8 cellular contexts compared by ENCODE assay signal in genomic region chr21:32392880-32393676, GRCh38. TPM values are rescaled to one million over a fixed set of nuclear protein-coding genes. Genes with fewer than 3 reads are reported as not detected.
A peak's percentile ranks its signal among the peaks of the same experiment; 100 is the strongest.
DNase-seq lines count a peak whose midpoint lies in the region; ATAC-seq and TF ChIP-seq lines count a peak whose summit lies in the region.

Gene URB1 (minus strand): TSS chr21:32393012. CDS start chr21:32392910, 102 bp downstream.

- H3K4me1 Mint-ChIP-seq in activated CD8-positive, alpha-beta T cell treated with anti-CD3 and anti-CD28 coated beads for 36 hours (ENCODE audit: low read depth): peaks cover 44% of the 10 kb centered on the region

- H3K9me3 Mint-ChIP-seq in activated CD8-positive, alpha-beta T cell treated with anti-CD3 and anti-CD28 coated beads for 36 hours: no peaks in the 10 kb centered on the region

- H3K9me3 ChIP-seq in lower lobe of right lung: no peaks in the 10 kb centered on the region

- H3K4me3 ChIP-seq in lower lobe of right lung: peak within 1 kb of the TSS; percentile 88

- peak; percentile 96 for ATAC-seq in GM19395 (IDR thresholded peaks at IDR 0.05; ENCODE audit: unreplicated experiment)
- peak; percentile 79 for ATAC-seq in HG03558 (IDR thresholded peaks at IDR 0.05; ENCODE audit: extremely low read depth, unreplicated experiment)
- ATAC-seq in activated CD8-positive, alpha-beta T cell treated with anti-CD3 and anti-CD28 coated beads for 36 hours: peak; percentile 99
- ATAC-seq in lower lobe of right lung: peak; percentile 99

- intact Hi-C loops in activated CD8-positive, alpha-beta T cell treated with anti-CD3 and anti-CD28 coated beads for 36 hours (cut with micrococcal nuclease): no loop called here
- intact Hi-C loops in lower lobe of right lung (cut with DNase I): no loop called here

- peak within 1 kb of the TSS; percentile 87 for H3K27ac ChIP-seq in lower lobe of right lung

- peaks cover 15% of the 10 kb centered on the region for H3K4me1 ChIP-seq in lower lobe of right lung

- H3K36me3 ChIP-seq in lower lobe of right lung: no peaks in the 10 kb centered on the region

- DNase-seq in CD1c-positive myeloid dendritic cell (ENCODE audit: extremely low spot score): peak; percentile 93
- DNase-seq in NCI-H82 treated with DMSO at 0.1 percent for 48 hours (lab: John Stamatoyannopoulos, UW; ENCODE audit: unreplicated experiment): peak; percentile 80
- peak; percentile 93 for DNase-seq in activated CD8-positive, alpha-beta T cell treated with anti-CD3 and anti-CD28 coated beads for 36 hours
- peak; percentile 91 for DNase-seq in ecto neural progenitor cell (ENCODE audit: low spot score)
- peak; percentile 95 for DNase-seq in lower lobe of right lung
- peak; percentile 90 to 96 (median 94) for DNase-seq in stimulated activated CD4-positive, alpha-beta T cell treated with anti-CD3 and anti-CD28 coated beads, TNF-alpha, amount 100 ng/mL, for 24 hours (ENCODE audit: low read depth in 3 of 3)

- peak within 1 kb of the TSS; percentile 86 for H3K4me3 Mint-ChIP-seq in activated CD8-positive, alpha-beta T cell treated with anti-CD3 and anti-CD28 coated beads for 36 hours

- H3K27ac Mint-ChIP-seq in activated CD8-positive, alpha-beta T cell treated with anti-CD3 and anti-CD28 coated beads for 36 hours: peak within 1 kb of the TSS; percentile 83

- H3K36me3 Mint-ChIP-seq in activated CD8-positive, alpha-beta T cell treated with anti-CD3 and anti-CD28 coated beads for 36 hours (ENCODE audit: low read depth): peaks cover 29% of the 10 kb centered on the region

- no peak for TF ChIP-seq CTCF in activated CD8-positive, alpha-beta T cell treated with anti-CD3 and anti-CD28 coated beads for 36 hours (IDR thresholded peaks at IDR 0.05)
- TF ChIP-seq CTCF in lower lobe of right lung (IDR thresholded peaks at IDR 0.05): no peak

- H3K27me3 Mint-ChIP-seq in activated CD8-positive, alpha-beta T cell treated with anti-CD3 and anti-CD28 coated beads for 36 hours: peaks cover 3% of the 10 kb centered on the region

- H3K27me3 ChIP-seq in lower lobe of right lung (ENCODE audit: low read depth): no peaks in the 10 kb centered on the region

- POLR2A ChIA-PET in activated CD8-positive, alpha-beta T cell treated with anti-CD3 and anti-CD28 coated beads for 36 hours (lab: Charles Lee): interaction anchor here (0.5 to 2.0 kb wide), 7 partner anchors 9 to 219 kb away, joined by 3 to 9 read pairs (median 5); partner anchors contain the start of gene CFAP298

- CTCF ChIA-PET in activated CD8-positive, alpha-beta T cell treated with anti-CD3 and anti-CD28 coated beads for 36 hours (lab: Charles Lee): interaction anchor here (1.1 to 4.0 kb wide), 6 partner anchors 10 to 219 kb away, joined by 3 to 26 read pairs (median 6); partner anchors contain the start of gene CFAP298

RNA-seq across cellular contexts. Expression of gene URB1, which starts in this region (rescaled TPM):
- 10 to 100 TPM; 30.9 to 31.8 TPM for total RNA-seq in activated CD8-positive, alpha-beta T cell treated with anti-CD3 and anti-CD28 coated beads for 36 hours
- 10.3 TPM for total RNA-seq in lower lobe of right lung

Comparison
In these comparisons a context has a peak if more than half of its experiments do, and no peak if none do; other contexts are left out.
1. Peak in every context shown above with its lines: DNase-seq, ATAC-seq, H3K4me3 ChIP-seq and H3K27ac ChIP-seq.